In the genomic region with DNA sequence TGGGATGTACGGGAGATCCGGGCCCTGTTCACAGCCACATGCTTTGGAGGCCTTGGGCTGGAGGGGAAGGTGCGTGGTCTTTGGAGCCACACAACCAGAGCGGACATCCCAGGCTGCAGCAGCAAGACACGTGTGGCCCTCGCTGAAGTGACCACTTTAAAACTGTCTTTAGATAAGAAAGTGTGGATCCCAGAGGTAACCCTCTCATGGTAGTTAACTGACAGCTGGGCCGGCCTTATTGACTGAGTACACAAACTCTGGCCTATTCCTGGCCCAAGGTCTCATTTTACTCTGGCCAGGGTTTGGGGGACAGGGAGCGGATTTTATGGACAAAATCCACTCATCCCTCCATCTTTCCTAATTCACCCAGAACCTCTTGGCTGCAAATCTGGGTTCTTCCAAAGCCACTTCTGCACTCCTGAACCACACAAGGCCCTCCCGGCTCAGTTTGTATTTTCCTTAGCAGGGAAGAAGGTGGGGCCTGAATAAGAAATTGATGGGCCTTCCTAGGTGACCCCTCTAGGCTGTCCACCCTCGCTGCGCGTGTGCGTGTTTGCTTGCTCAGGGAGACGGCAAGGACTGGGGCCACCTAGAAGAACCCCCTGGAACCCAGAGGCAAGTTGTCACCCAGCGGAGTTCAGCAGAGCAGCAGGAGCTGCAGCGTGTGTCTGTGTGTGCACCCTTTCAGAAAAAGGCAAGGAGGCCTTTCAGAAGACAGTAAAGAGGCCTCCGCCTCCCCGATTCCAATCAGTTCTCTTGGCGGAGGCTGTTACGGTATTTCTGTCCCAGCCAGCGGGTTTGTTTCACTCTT, we compare ENCODE assay signal across 18 cellular contexts.
A peak's percentile ranks its signal among the peaks of the same experiment; 100 is the strongest.
DNase-seq lines count a peak whose midpoint lies in the region; TF ChIP-seq lines count a peak whose summit lies in the region.
"Had no signal": no experiment of that assay in that cellular context is flagged by ENCODE, and none has a peak within 500 bp of the region (broad histone marks: within the 10 kb centered on the region; RNA-seq: fewer than 3 reads in every experiment).

No MANE protein-coding gene starts in this region.

- no peak for TF ChIP-seq EP300 in sigmoid colon (IDR thresholded peaks at IDR 0.05)

- no peak for TF ChIP-seq CTCF in AG04450 (IDR thresholded peaks at IDR 0.05; ENCODE audit: low read depth, low read length)
- no peak for TF ChIP-seq CTCF in brain (conservative IDR thresholded peaks at IDR 0.05)
- TF ChIP-seq CTCF in sigmoid colon (IDR thresholded peaks at IDR 0.05) = no peak

- POLR2A ChIA-PET in AG04450 (lab: Yijun Ruan, JAX) = interaction anchor here (1.2 kb wide), 2 partner anchors 28 to 30 kb away, joined by 3 to 4 read pairs; no protein-coding TSS in a partner anchor

- H3K27ac Mint-ChIP-seq in brain = peak overlapping the region; percentile 59 to 95 (median 84)
- H3K27ac Mint-ChIP-seq: activated naive CD8-positive, alpha-beta T cell; CD4-positive, CD25-positive, alpha-beta regulatory T cell had no signal

- H3K27me3 ChIP-seq in AG04450 (ENCODE audit: control insufficient read depth, insufficient read depth, low read length) (no peaks in the 10 kb centered on the region), layer of hippocampus (ENCODE audit: control insufficient read depth, insufficient read depth, low read length) (no peaks in the 10 kb centered on the region), sigmoid colon (no peaks in the 10 kb centered on the region)

- H3K4me1 ChIP-seq in sigmoid colon = peaks cover 0 to 35% (median 32%) of the 10 kb centered on the region in 4 donors

- CTCF ChIA-PET in AG04450 (lab: Charles Lee) = interaction anchor here (1.0 to 1.9 kb wide), 2 partner anchors 141 to 167 kb away, joined by 4 to 6 read pairs; no protein-coding TSS in a partner anchor

- no peaks in the 10 kb centered on the region for H3K36me3 Mint-ChIP-seq in brain
- H3K36me3 Mint-ChIP-seq: activated naive CD8-positive, alpha-beta T cell; CD4-positive, CD25-positive, alpha-beta regulatory T cell had no signal

- no peaks in the 10 kb centered on the region for H3K9me3 ChIP-seq in AG04450 (ENCODE audit: control insufficient read depth, insufficient read depth, low read length)
- no peaks in the 10 kb centered on the region for H3K9me3 ChIP-seq in sigmoid colon

- DNase-seq in AG04450 (ENCODE audit: low read depth, low spot score) (no peak), sigmoid colon (no peak), NCI-H748 treated with DMSO at 0.1 percent for 48 hours (lab: John Stamatoyannopoulos, UW) (no peak), UCSD-AML1 (lab: John Stamatoyannopoulos, UW; ENCODE audit: unreplicated experiment) (no peak), T1000 (lab: John Stamatoyannopoulos, UW) (no peak), NCI-H2196 treated with DMSO at 0.1 percent for 48 hours (lab: John Stamatoyannopoulos, UW; ENCODE audit: unreplicated experiment) (no peak)
- DNase-seq: CD4-positive, CD25-positive, alpha-beta regulatory T cell; endodermal cell; HCEC 1CT; NCI-H187 treated with DMSO at 0.1 percent for 48 hours; NCI-H510A treated with DMSO at 0.1 percent for 48 hours; stimulated activated CD4-positive, alpha-beta T cell treated with anti-CD3 and anti-CD28 coated beads, Interleukin-4, amount 100 ng/mL, for 24 hours; stimulated activated CD8-positive, alpha-beta memory T cell treated with anti-CD3 and anti-CD28 coated beads, Interleukin-4, amount 100 ng/mL, for 48 hours; trophoblast cell had no signal

- peaks cover 0 to 13% (median 0%) of the 10 kb centered on the region in 5 experiments for H3K9me3 Mint-ChIP-seq in brain
- H3K9me3 Mint-ChIP-seq: endodermal cell had no signal

- intact Hi-C loops in sigmoid colon (cut with DNase I) = loop anchor here (1.0 to 5.0 kb wide), 3 partner anchors 37 to 94 kb away; a partner anchor contains a TSS

- H3K4me3 Mint-ChIP-seq in brain = peak overlapping the region in 1 of 5 experiments; percentile 72
- H3K4me3 Mint-ChIP-seq: activated naive CD8-positive, alpha-beta T cell; CD4-positive, CD25-positive, alpha-beta regulatory T cell; endodermal cell had no signal

- no peaks in the 10 kb centered on the region for H3K36me3 ChIP-seq in sigmoid colon

- peaks cover 48% of the 10 kb centered on the region for H3K4me1 Mint-ChIP-seq in brain
- H3K4me1 Mint-ChIP-seq: CD4-positive, CD25-positive, alpha-beta regulatory T cell; endodermal cell had no signal

- H3K27ac ChIP-seq in AG04450 (ENCODE audit: low read depth, low read length) (peak overlapping the region; percentile 73), layer of hippocampus (ENCODE audit: low read depth, low read length) (peak overlapping the region; percentile 16), sigmoid colon (peak overlapping the region; percentile 65 to 79 (median 74))

- 88 to 90% methylated on average over 21 of the region's 21 CpGs for WGBS in sigmoid colon, 2 donors

- TF ChIP-seq POLR2A in sigmoid colon (IDR thresholded peaks at IDR 0.05) = no peak

- H3K27me3 Mint-ChIP-seq in brain = peaks cover 9% of the 10 kb centered on the region
- H3K27me3 Mint-ChIP-seq: activated naive CD8-positive, alpha-beta T cell; CD4-positive, CD25-positive, alpha-beta regulatory T cell had no signal

- no peak overlapping the region for H3K4me3 ChIP-seq in AG04450 (ENCODE audit: low read depth, low read length)
- peak overlapping the region in 3 of 4 donors; percentile 15 to 24 (median 18) for H3K4me3 ChIP-seq in sigmoid colon
- H3K4me3 ChIP-seq: lung had no signal

Comparison
In these comparisons a context has a peak if more than half of its experiments do, and no peak if none do; other contexts are left out.
1. H3K27ac ChIP-seq: peak in every context shown above with its lines; median percentile 74 in sigmoid colon; 73 in AG04450; 16 in layer of hippocampus.